ENCODE assay signal across 29 cellular contexts in the genomic region with DNA sequence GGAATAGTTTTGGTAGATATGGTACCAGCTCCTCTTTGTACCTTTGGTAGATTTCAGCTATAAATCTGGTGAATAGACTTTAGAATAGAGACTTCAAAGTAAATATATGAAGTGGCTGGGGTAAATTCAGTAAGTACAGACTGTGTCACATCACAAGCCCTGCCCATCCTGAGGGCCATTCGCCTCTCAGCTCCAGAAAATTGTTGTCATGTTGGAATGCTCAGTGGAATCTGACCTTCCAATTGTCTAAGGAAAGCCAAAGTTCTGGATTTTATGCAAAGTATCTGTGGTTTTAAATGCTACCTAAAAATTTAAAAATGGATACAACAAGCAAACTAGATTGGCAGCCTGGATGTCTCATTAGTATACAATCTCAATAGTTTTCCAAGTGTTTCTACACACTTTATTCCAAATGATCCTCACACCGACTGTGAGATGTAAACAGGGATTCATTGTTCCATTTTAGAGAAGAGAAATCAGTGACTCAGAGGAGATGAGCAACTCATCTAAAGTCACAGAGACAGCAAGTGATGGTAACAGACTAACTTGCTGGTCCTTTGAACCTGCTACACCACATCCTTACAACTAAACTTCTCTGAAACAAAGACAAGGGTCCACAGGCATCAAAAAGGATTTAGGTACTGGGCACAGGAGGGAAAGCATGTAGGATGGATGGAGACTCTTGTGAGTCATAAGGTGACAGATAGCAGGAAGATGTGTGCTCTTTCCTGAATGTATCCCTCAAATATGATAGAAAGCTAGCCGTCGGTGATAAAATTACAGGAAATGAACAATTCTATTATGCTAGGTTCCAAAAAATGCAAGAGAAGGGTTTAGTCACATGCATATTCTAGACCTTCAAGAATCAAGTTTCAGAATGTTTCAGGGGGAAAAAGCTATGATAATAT.
DNase-seq lines count a peak whose midpoint lies in the region; ATAC-seq and TF ChIP-seq lines count a peak whose summit lies in the region.
"Had no signal": no experiment of that assay in that cellular context is flagged by ENCODE, and none has a peak within 500 bp of the region (broad histone marks: within the 10 kb centered on the region; RNA-seq: fewer than 3 reads in every experiment).

No MANE protein-coding gene starts in this region.

- H3K79me2 ChIP-seq in osteoblast (ENCODE audit: insufficient read depth, low read length) (no peaks in the 10 kb centered on the region), trophoblast cell (ENCODE audit: control insufficient read depth, insufficient read depth, low read length, poor library complexity) (no peaks in the 10 kb centered on the region)

- no peak overlapping the region for H4K12ac ChIP-seq in trophoblast cell (ENCODE audit: low read depth, low read length)

- H4K8ac ChIP-seq in IMR-90 (ENCODE audit: low read depth in 2 of 2, low read length in 2 of 2) (peak overlapping the region in 1 of 2 experiments; percentile 18; a peak in 2 of 4 replicates), trophoblast cell (ENCODE audit: low read depth, low read length) (no peak overlapping the region)

- intact Hi-C loops in IMR-90 (cut with micrococcal nuclease), result no loop called here

- H2AK5ac ChIP-seq in IMR-90 (ENCODE audit: low read depth, low read length), result 0 out of 2 replicates have a peak overlapping the region, but pooled peaks have one; percentile 4
- no peak overlapping the region for H2AK5ac ChIP-seq in trophoblast cell (ENCODE audit: low read length)

- TF ChIP-seq CTCF in IMR-90 (conservative IDR thresholded peaks at IDR 0.05; ENCODE audit: low read depth, low read length), result no peak
- no peak for TF ChIP-seq CTCF in brain microvascular endothelial cell (IDR thresholded peaks at IDR 0.05; ENCODE audit: low read depth, low read length, missing control alignments)
- TF ChIP-seq CTCF in osteoblast (IDR thresholded peaks at IDR 0.05; ENCODE audit: extremely low read depth, low read depth, low read length), result no peak

- H3K4me1 ChIP-seq in IMR-90 (ENCODE audit: control insufficient read depth, insufficient read depth, low read length) (peaks cover 2% of the 10 kb centered on the region), osteoblast (ENCODE audit: insufficient read depth, low read length) (peaks cover 14% of the 10 kb centered on the region), trophoblast cell (ENCODE audit: control insufficient read depth in 1 of 2, insufficient read depth in 2 of 2, low read length in 2 of 2) (no peaks in the 10 kb centered on the region)
- H3K4me1 ChIP-seq: body of pancreas, Caco-2, heart left ventricle, lower lobe of right lung had no signal

- no peak overlapping the region for H4K5ac ChIP-seq in IMR-90 (ENCODE audit: low read depth, low read length)

- POLR2A ChIA-PET in IMR-90 (lab: Charles Lee; ENCODE audit: unreplicated experiment), result no interaction called here

- TF ChIP-seq RAD21 in IMR-90 (IDR thresholded peaks at IDR 0.05; ENCODE audit: low read length), result no peak

- peak; percentile 40; the same call in 1 of the 2 replicates for ATAC-seq in IMR-90 (ENCODE audit: low read depth)
- ATAC-seq: activated T-helper 17 cell treated with anti-CD3 and anti-CD28 coated beads, Interleukin-2, amount 50 U/mL, for 72 hours; body of pancreas; GM23338; heart left ventricle; lower lobe of right lung; mucosa of descending colon; natural killer cell treated with Interleukin-12 subunit alpha and Interleukin-12 subunit beta and Interleukin-15 and Interleukin-18, amount 100 ng/mL, for 72 hours had no signal

- H3K79me1 ChIP-seq in IMR-90 (ENCODE audit: low read depth in 1 of 2, low read length in 2 of 2) (no peaks in the 10 kb centered on the region), trophoblast cell (ENCODE audit: low read length) (no peaks in the 10 kb centered on the region)

- H2BK12ac ChIP-seq in trophoblast cell (ENCODE audit: low read length), result no peak overlapping the region

- TF ChIP-seq POLR2A in IMR-90 (IDR thresholded peaks at IDR 0.05; ENCODE audit: low read depth, low read length), result no peak

- peak overlapping the region; percentile 45; the same call in 1 of the 2 replicates for H2BK120ac ChIP-seq in IMR-90 (ENCODE audit: low read depth, low read length)
- no peak overlapping the region for H2BK120ac ChIP-seq in trophoblast cell (ENCODE audit: insufficient read depth, low read length, poor library complexity)

- no peaks in the 10 kb centered on the region for H3K9me3 ChIP-seq in IMR-90 (ENCODE audit: control insufficient read depth, insufficient read depth, low read length)
- no peaks in the 10 kb centered on the region for H3K9me3 ChIP-seq in osteoblast (ENCODE audit: low read depth, low read length)
- H3K9me3 ChIP-seq in trophoblast cell (ENCODE audit: insufficient read depth, low read depth, low read length), result no peaks in the 10 kb centered on the region
- H3K9me3 ChIP-seq: body of pancreas, Caco-2, heart left ventricle, lower lobe of right lung, MG63, mucosa of descending colon, ovary had no signal

- H3K9me1 ChIP-seq in IMR-90 (ENCODE audit: insufficient read depth, low read length), result no peaks in the 10 kb centered on the region

- no peak overlapping the region for H3K9ac ChIP-seq in IMR-90 (ENCODE audit: low read depth, low read length)
- no peak overlapping the region for H3K9ac ChIP-seq in trophoblast cell (ENCODE audit: low read length)

- H3K27me3 ChIP-seq in IMR-90 (ENCODE audit: control insufficient read depth, insufficient read depth, low read length) (no peaks in the 10 kb centered on the region), brain microvascular endothelial cell (replicated peaks) (no peaks in the 10 kb centered on the region), osteoblast (ENCODE audit: insufficient read depth, low read length) (no peaks in the 10 kb centered on the region), trophoblast cell (ENCODE audit: insufficient read depth, low read length) (no peaks in the 10 kb centered on the region)
- H3K27me3 ChIP-seq: body of pancreas, heart left ventricle, MG63, ovary had no signal

- H3K4ac ChIP-seq in IMR-90 (ENCODE audit: low read depth, low read length) (no peak overlapping the region), trophoblast cell (ENCODE audit: low read depth, low read length) (no peak overlapping the region)

- H3K36me3 ChIP-seq in IMR-90 (ENCODE audit: control insufficient read depth, insufficient read depth, low read length) (no peaks in the 10 kb centered on the region), brain microvascular endothelial cell (replicated peaks) (no peaks in the 10 kb centered on the region), osteoblast (ENCODE audit: insufficient read depth, low read length) (no peaks in the 10 kb centered on the region), trophoblast cell (ENCODE audit: control insufficient read depth in 1 of 2, insufficient read depth in 2 of 2, low read length in 2 of 2) (peaks cover 0 to 2% of the 10 kb centered on the region in 2 experiments)
- H3K36me3 ChIP-seq: lower lobe of right lung, MG63, ovary had no signal

- H3K27ac ChIP-seq in IMR-90 (ENCODE audit: insufficient read depth, low read length), result no peak overlapping the region
- H3K27ac ChIP-seq in brain microvascular endothelial cell, result peak overlapping the region; percentile 20
- H3K27ac ChIP-seq in osteoblast (ENCODE audit: low read depth, low read length), result peak overlapping the region; percentile 47
- no peak overlapping the region for H3K27ac ChIP-seq in trophoblast cell (ENCODE audit: low read depth, low read length)
- H3K27ac ChIP-seq: body of pancreas, heart left ventricle, lower lobe of right lung, ovary, RWPE1 had no signal

- no peak overlapping the region for H3K4me3 ChIP-seq in IMR-90 (ENCODE audit: insufficient read depth, low read depth, low read length)
- H3K4me3 ChIP-seq in brain microvascular endothelial cell (ENCODE audit: low read depth, low read length), result no peak overlapping the region
- H3K4me3 ChIP-seq in osteoblast (ENCODE audit: insufficient read depth, low read length), result peak overlapping the region; percentile 27
- H3K4me3 ChIP-seq in trophoblast cell (ENCODE audit: low read depth, low read length), result no peak overlapping the region
- H3K4me3 ChIP-seq: body of pancreas, GM23338, heart left ventricle, lower lobe of right lung, MG63, mucosa of descending colon, ovary had no signal

- no peaks in the 10 kb centered on the region for H4K20me1 ChIP-seq in IMR-90 (ENCODE audit: insufficient read depth, low read length)
- no peaks in the 10 kb centered on the region for H4K20me1 ChIP-seq in osteoblast (ENCODE audit: insufficient read depth, low read length)

- no peak overlapping the region for H3K56ac ChIP-seq in IMR-90 (ENCODE audit: extremely low read depth, insufficient read depth, low read length)

- no TSS peak for BruUV-seq in IMR-90 (replicated peaks; lab: Mats Ljungman, UMichigan)

- H2BK5ac ChIP-seq in IMR-90 (ENCODE audit: low read depth, low read length, poor library complexity, severe bottlenecking), result peak overlapping the region; percentile 31
- H2BK5ac ChIP-seq in trophoblast cell (ENCODE audit: low read depth, low read length, poor library complexity), result no peak overlapping the region

- H3K18ac ChIP-seq in IMR-90 (ENCODE audit: low read depth, low read length), result no peak overlapping the region
- H3K18ac ChIP-seq in trophoblast cell (ENCODE audit: low read length), result no peak overlapping the region

- H3K23ac ChIP-seq in IMR-90 (ENCODE audit: low read depth, low read length) (no peak overlapping the region; the same call in 1 of the 2 replicates), trophoblast cell (ENCODE audit: low read length) (no peak overlapping the region)

- dilution Hi-C loops in IMR-90 (cut with HindIII; ENCODE audit: low sequenced_read_pairs, unreplicated experiment), result no loop called here

- H3K4me2 ChIP-seq in IMR-90 (ENCODE audit: low read depth, low read length) (no peak overlapping the region; the same call in 1 of the 2 replicates), osteoblast (ENCODE audit: insufficient read depth, low read length) (peak overlapping the region; percentile 65), trophoblast cell (ENCODE audit: low read length) (no peak overlapping the region)
- H3K4me2 ChIP-seq: GM23338 had no signal

- DNase-seq in EH (ENCODE audit: low read depth) (peak; percentile 77), IMR-90 (peak; percentile 66), brain microvascular endothelial cell (peak; percentile 16), osteoblast (ENCODE audit: insufficient read length, low spot score, missing footprints) (peak; percentile 78), trophoblast cell (no peak), foreskin melanocyte (no peak), MV-4-11 (lab: John Stamatoyannopoulos, UW) (no peak)
- no peak for DNase-seq in activated CD8-positive, alpha-beta memory T cell treated with anti-CD3 and anti-CD28 coated beads for 24 hours
- DNase-seq: activated CD4-positive, alpha-beta memory T cell treated with anti-CD3 and anti-CD28 coated beads, Interleukin-2, amount 10 ng/mL, durations not matched to agents 7 days and 5 days; activated naive CD8-positive, alpha-beta T cell treated with anti-CD3 and anti-CD28 coated beads, Interleukin-2, amount 10 ng/mL, durations not matched to agents 7 days and 5 days; body of pancreas; C1 segment of cervical spinal cord; Caco-2; cerebellar nuclear complex; DMS79; heart left ventricle; lower lobe of right lung; MG63; mucosa of descending colon; NCI-H2029 treated with DMSO at 0.1 percent for 48 hours; NCI-H345; NCI-H82; ovary; small intestine; stimulated activated CD4-positive, alpha-beta T cell treated with anti-CD3 and anti-CD28 coated beads, Interleukin-1b, Interleukin-23, amount 100 ng/mL, for 48 hours had no signal

- H2AFZ ChIP-seq in IMR-90 (replicated peaks; ENCODE audit: low read length, poor library complexity) (no peak overlapping the region), osteoblast (ENCODE audit: low read length) (peak overlapping the region; percentile 20), trophoblast cell (ENCODE audit: insufficient read depth, low read length, poor library complexity) (no peak overlapping the region)
- H2AFZ ChIP-seq: GM23338 had no signal

- H2BK15ac ChIP-seq in IMR-90 (ENCODE audit: low read depth, low read length), result 0 out of 3 replicates have a peak overlapping the region, but pooled peaks have one; percentile 29

- H3K14ac ChIP-seq in IMR-90 (replicated peaks; ENCODE audit: low read depth, low read length) (peak overlapping the region; percentile 23; the same call in 1 of the 2 replicates), trophoblast cell (ENCODE audit: low read length) (no peak overlapping the region)

- CTCF ChIA-PET in IMR-90 (lab: Yijun Ruan, JAX), result no interaction called here

- in situ Hi-C loops in IMR-90 (cut with MboI; ENCODE audit: low sequenced_read_pairs), result no loop called here
- in situ Hi-C loops in brain microvascular endothelial cell (cut with HindIII; ENCODE audit: low pct_ligation_motif_present, low sequenced_read_pairs), result no loop called here

- H2BK20ac ChIP-seq in IMR-90 (ENCODE audit: low read depth, low read length), result peak overlapping the region; percentile 36; the same call in 1 of the 2 replicates

- no peak overlapping the region for H2AK9ac ChIP-seq in IMR-90 (replicated peaks; ENCODE audit: low read depth, low read length, poor library complexity)

- H4K91ac ChIP-seq in IMR-90 (ENCODE audit: insufficient read depth, low read depth, low read length) (no peak overlapping the region), trophoblast cell (ENCODE audit: low read depth, low read length) (no peak overlapping the region)

- WGBS in IMR-90 (ENCODE audit: extremely low coverage in 2 of 2, insufficient read length in 1 of 2), 2 experiments, result no CpG with 5 or more reads among the region's 4 CpGs
- no CpG with 5 or more reads among the region's 4 CpGs for WGBS in trophoblast cell (ENCODE audit: extremely low coverage, insufficient coverage, insufficient read length)

Comparison
In these comparisons a context has a peak if more than half of its experiments do, and no peak if none do; other contexts are left out.
1. DNase-seq: peak in EH (single experiment), IMR-90 (single experiment), brain microvascular endothelial cell (single experiment) and osteoblast (single experiment); none in trophoblast cell (0 of 2), foreskin melanocyte (single experiment), activated CD8-positive, alpha-beta memory T cell treated with anti-CD3 and anti-CD28 coated beads for 24 hours (single experiment) and MV-4-11 (single experiment).
2. H3K27ac ChIP-seq: peak in brain microvascular endothelial cell (single experiment) and osteoblast (single experiment); none in IMR-90 (single experiment) and trophoblast cell (single experiment).